In the genomic region with DNA sequence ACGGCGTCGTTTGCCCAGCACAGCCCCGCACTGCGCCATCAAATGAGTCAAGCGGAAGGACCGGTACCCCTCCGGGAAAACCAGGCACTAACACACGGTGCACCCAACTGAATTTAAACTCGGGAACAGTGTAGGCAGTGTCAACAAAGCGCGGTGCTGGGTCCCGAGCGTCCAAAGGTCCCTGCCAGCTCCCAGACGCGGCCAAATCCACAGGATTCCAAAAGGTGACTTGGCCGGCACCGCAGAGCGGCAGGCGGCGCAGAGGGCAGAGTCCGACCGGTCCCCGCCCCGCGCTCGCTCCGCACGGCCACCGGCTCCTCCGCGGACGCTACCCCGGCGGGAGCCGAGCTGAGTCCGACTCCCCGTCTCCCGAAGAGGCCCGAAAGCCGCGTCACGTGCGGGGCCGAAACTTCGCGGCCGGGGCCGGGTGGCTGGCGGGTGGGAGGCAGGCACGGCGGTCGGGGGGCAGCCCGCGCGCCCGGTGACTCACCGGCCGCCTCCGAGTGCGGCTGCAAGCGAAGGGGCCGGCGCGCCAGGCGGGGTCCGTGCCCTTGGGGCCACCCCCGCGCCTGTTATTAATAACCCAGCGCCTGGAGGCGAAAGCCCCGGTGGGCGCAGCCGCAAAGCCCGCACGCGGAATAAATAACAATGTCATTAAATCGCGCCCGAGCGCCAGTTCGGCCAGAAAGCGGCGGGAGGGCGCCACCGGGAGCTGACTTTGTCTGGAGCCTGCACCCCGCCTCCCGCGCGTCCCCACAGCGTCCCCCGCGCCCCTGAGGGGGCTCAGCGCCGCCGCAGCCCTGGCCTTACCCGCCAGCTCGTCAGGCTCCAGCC, we compare ENCODE assay signal across 8 cellular contexts. TPM values are rescaled to one million over a fixed set of nuclear protein-coding genes. Genes with fewer than 3 reads are reported as not detected.
A peak's percentile ranks its signal among the peaks of the same experiment; 100 is the strongest.
DNase-seq lines count a peak whose midpoint lies in the region; ATAC-seq and TF ChIP-seq lines count a peak whose summit lies in the region.

No MANE protein-coding gene starts in this region.

- H3K4me1 ChIP-seq in CD8-positive, alpha-beta T cell (ENCODE audit: insufficient read depth, low read length), result no peaks in the 10 kb centered on the region

- intact Hi-C loops in CD8-positive, alpha-beta T cell (cut with DNase I, micrococcal nuclease), result no loop called here
- intact Hi-C loops in Right ventricle myocardium inferior (cut with DNase I), result loop anchor here (5.0 to 10.0 kb wide), 3 partner anchors 42 to 103 kb away; no protein-coding TSS in a partner anchor

- peaks cover 6% of the 10 kb centered on the region for H3K27me3 ChIP-seq in CD8-positive, alpha-beta T cell (ENCODE audit: insufficient read depth, low read length)

- no peak for TF ChIP-seq CTCF in CD8-positive, alpha-beta T cell (IDR thresholded peaks at IDR 0.05)

- H3K36me3 ChIP-seq in CD8-positive, alpha-beta T cell (ENCODE audit: insufficient read depth, low read length), result no peaks in the 10 kb centered on the region

- H3K27ac Mint-ChIP-seq in CD8-positive, alpha-beta T cell, result no peak overlapping the region
- H3K27ac Mint-ChIP-seq in activated naive CD8-positive, alpha-beta T cell, result no peak overlapping the region

- H3K4me3 ChIP-seq in CD8-positive, alpha-beta T cell (ENCODE audit: low read depth, low read length), result peak overlapping the region; percentile 50

- CTCF ChIA-PET in CD8-positive, alpha-beta T cell (lab: Charles Lee), result interaction anchor here (0.5 kb wide), 1 partner anchor 19 kb away, joined by 4 read pairs; no protein-coding TSS in a partner anchor

- POLR2A ChIA-PET in CD8-positive, alpha-beta T cell (lab: Charles Lee), result no interaction called here

- no peak overlapping the region for H3K27ac ChIP-seq in CD8-positive, alpha-beta T cell (ENCODE audit: low read depth, low read length)

- DNase-seq in CD8-positive, alpha-beta T cell, result peak in 3 of 7 experiments; percentile 13 to 28 (median 18)
- DNase-seq in NCI-H774 (lab: John Stamatoyannopoulos, UW) (peak; percentile 61), Right ventricle myocardium inferior (ENCODE audit: missing footprints) (peak; percentile 83), nucleus accumbens (lab: John Stamatoyannopoulos, UW) (peak in 53 of 56 donors; percentile 1 to 90 (median 66)), cerebellar nuclear complex (lab: John Stamatoyannopoulos, UW) (no peak)

- no peaks in the 10 kb centered on the region for H3K36me3 Mint-ChIP-seq in CD8-positive, alpha-beta T cell
- H3K36me3 Mint-ChIP-seq in activated naive CD8-positive, alpha-beta T cell, result peaks cover 8% of the 10 kb centered on the region

- H3K27me3 Mint-ChIP-seq in CD8-positive, alpha-beta T cell (ENCODE audit: low read depth), result peaks cover 55% of the 10 kb centered on the region
- H3K27me3 Mint-ChIP-seq in activated naive CD8-positive, alpha-beta T cell, result peaks cover 27% of the 10 kb centered on the region

- ATAC-seq in CD8-positive, alpha-beta T cell, result no peak
- ATAC-seq in GM19025 (IDR thresholded peaks at IDR 0.05; ENCODE audit: low read depth, unreplicated experiment), result peak; percentile 27
- peak; percentile 25 for ATAC-seq in HG03108 (IDR thresholded peaks at IDR 0.05; ENCODE audit: unreplicated experiment)
- ATAC-seq in Right ventricle myocardium inferior, result peak; percentile 68

- peaks cover 11% of the 10 kb centered on the region for H3K4me1 Mint-ChIP-seq in CD8-positive, alpha-beta T cell (ENCODE audit: low read depth)
- H3K4me1 Mint-ChIP-seq in activated naive CD8-positive, alpha-beta T cell (ENCODE audit: low read depth), result peaks cover 11% of the 10 kb centered on the region

- H3K9me3 Mint-ChIP-seq in CD8-positive, alpha-beta T cell, result peaks cover 4% of the 10 kb centered on the region
- no peaks in the 10 kb centered on the region for H3K9me3 Mint-ChIP-seq in activated naive CD8-positive, alpha-beta T cell (ENCODE audit: low read depth)

- no peaks in the 10 kb centered on the region for H3K9me3 ChIP-seq in CD8-positive, alpha-beta T cell (ENCODE audit: low read length)

- peak overlapping the region; percentile 88 for H3K4me3 Mint-ChIP-seq in CD8-positive, alpha-beta T cell
- peak overlapping the region; percentile 89 for H3K4me3 Mint-ChIP-seq in activated naive CD8-positive, alpha-beta T cell

RNA-seq across cellular contexts. Expression of a gene that starts 0.8 kb away (rescaled TPM):
- total RNA-seq in CD8-positive, alpha-beta T cell, result under 1 TPM; 0.19 to 0.22 TPM
- 37.1 TPM for total RNA-seq in Right ventricle myocardium inferior

Comparison
In these comparisons a context has a peak if more than half of its experiments do, and no peak if none do; other contexts are left out.
1. DNase-seq: peak in NCI-H774 (single experiment), Right ventricle myocardium inferior (single experiment) and nucleus accumbens (53 of 56); none in cerebellar nuclear complex (0 of 2).
2. RNA of a gene that starts 0.8 kb away (total RNA-seq): 37.1 TPM in Right ventricle myocardium inferior (single experiment); 0.19 to 0.22 TPM in CD8-positive, alpha-beta T cell; every median in the first group is over 10 times any median in the second.